9 cellular contexts compared by ENCODE assay signal in the genomic region with DNA sequence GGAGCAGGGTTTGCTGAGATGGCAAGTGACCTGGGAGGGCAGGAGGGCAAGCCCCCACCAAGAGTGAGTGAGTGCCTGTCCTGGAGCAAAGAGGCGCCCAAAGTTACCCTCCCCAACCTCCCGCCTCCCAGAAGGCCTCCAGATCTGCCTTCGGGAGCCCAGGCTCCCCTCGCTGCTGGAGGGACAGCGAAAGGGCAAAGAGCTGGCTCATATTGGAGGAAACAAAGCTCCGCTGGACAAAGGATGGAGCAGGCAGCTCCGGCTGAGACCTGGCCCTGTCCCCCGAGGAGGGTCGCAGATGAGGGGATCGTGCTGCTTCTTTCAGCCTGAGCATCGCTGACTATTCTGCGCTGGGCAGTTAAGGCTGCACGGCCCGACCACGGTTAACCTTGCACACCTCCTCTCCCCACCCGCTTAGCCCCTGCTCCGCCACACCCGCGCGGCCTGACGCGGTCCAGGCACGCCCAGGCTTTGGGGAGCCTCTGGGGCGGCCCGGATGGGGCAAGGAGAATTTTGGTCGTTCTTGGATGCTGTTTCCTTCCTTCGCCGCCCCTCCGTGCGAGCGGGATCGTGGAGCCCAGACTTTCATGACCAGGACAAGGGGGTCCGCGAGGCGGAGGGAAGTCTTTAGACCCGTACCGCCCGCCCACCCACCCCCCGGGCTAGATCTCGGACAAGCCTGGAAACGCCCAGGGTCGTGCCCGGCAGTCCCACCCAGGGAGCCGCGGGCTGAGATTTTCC. TPM values are rescaled to one million over a fixed set of nuclear protein-coding genes. Genes with fewer than 3 reads are reported as not detected.
DNase-seq lines count a peak whose midpoint lies in the region; ATAC-seq and TF ChIP-seq lines count a peak whose summit lies in the region.
"Had no signal": no experiment of that assay in that cellular context is flagged by ENCODE, and none has a peak within 500 bp of the region (broad histone marks: within the 10 kb centered on the region; RNA-seq: fewer than 3 reads in every experiment).

No MANE protein-coding gene starts in this region.

- H4K91ac ChIP-seq in trophoblast cell (ENCODE audit: low read depth, low read length) = no peak overlapping the region

- no peaks in the 10 kb centered on the region for H3K27me3 ChIP-seq in CD4-positive, CD25-positive, alpha-beta regulatory T cell (ENCODE audit: control insufficient read depth, insufficient read depth, low read length)
- H3K27me3 ChIP-seq in heart right ventricle (peaks cover 0 to 27% (median 0%) of the 10 kb centered on the region in 7 donors), trophoblast cell (ENCODE audit: insufficient read depth, low read length) (peaks cover 17% of the 10 kb centered on the region)

- peak overlapping the region; percentile 90 for H3K4me2 ChIP-seq in trophoblast cell (ENCODE audit: low read length)
- H3K4me2 ChIP-seq in OCI-LY7 (ENCODE audit: low read length) = no peak overlapping the region

- no peak overlapping the region for H2AK5ac ChIP-seq in trophoblast cell (ENCODE audit: low read length)

- H3K36me3 Mint-ChIP-seq in CD4-positive, CD25-positive, alpha-beta regulatory T cell = no peaks in the 10 kb centered on the region
- no peaks in the 10 kb centered on the region for H3K36me3 Mint-ChIP-seq in activated CD8-positive, alpha-beta T cell treated with anti-CD3 and anti-CD28 coated beads, Interleukin-2, amount 10 ng/mL, durations not matched to agents 7 days and 5 days (ENCODE audit: low read depth)

- POLR2A ChIA-PET in activated CD8-positive, alpha-beta T cell treated with anti-CD3 and anti-CD28 coated beads, Interleukin-2, amount 10 ng/mL, durations not matched to agents 7 days and 5 days (lab: Charles Lee) = interaction anchor here (0.6 to 1.2 kb wide), 2 partner anchors 10 to 110 kb away, joined by 3 to 6 read pairs; partner anchors contain the start of gene DLEC1
- POLR2A ChIA-PET in OCI-LY7 (lab: Charles Lee) = interaction anchor here (0.7 kb wide), 1 partner anchor 196 kb away, joined by 3 read pairs; no protein-coding TSS in a partner anchor

- peaks cover 8% of the 10 kb centered on the region for H3K79me1 ChIP-seq in trophoblast cell (ENCODE audit: low read length)

- TF ChIP-seq CTCF in heart right ventricle (IDR thresholded peaks at IDR 0.05) (no peak), OCI-LY7 (conservative IDR thresholded peaks at IDR 0.05; ENCODE audit: low read length) (no peak)

- no peak overlapping the region for H2BK5ac ChIP-seq in trophoblast cell (ENCODE audit: low read depth, low read length, poor library complexity)

- H3K27ac Mint-ChIP-seq in CD4-positive, CD25-positive, alpha-beta regulatory T cell = peak overlapping the region in 1 of 3 donors; percentile 76
- no peak overlapping the region for H3K27ac Mint-ChIP-seq in activated CD8-positive, alpha-beta T cell treated with anti-CD3 and anti-CD28 coated beads, Interleukin-2, amount 10 ng/mL, durations not matched to agents 7 days and 5 days

- ATAC-seq in CD4-positive, CD25-positive, alpha-beta regulatory T cell (ENCODE audit: low read depth in 2 of 2) = no peak
- ATAC-seq in activated CD8-positive, alpha-beta T cell treated with anti-CD3 and anti-CD28 coated beads, Interleukin-2, amount 10 ng/mL, durations not matched to agents 7 days and 5 days = no peak
- ATAC-seq in heart right ventricle (no peak), GM18909 (IDR thresholded peaks at IDR 0.05; ENCODE audit: poor library complexity, unreplicated experiment) (no peak)
- ATAC-seq: GM12878 had no signal

- no peak overlapping the region for H3K23ac ChIP-seq in trophoblast cell (ENCODE audit: low read length)

- H3K14ac ChIP-seq in trophoblast cell (ENCODE audit: low read length) = no peak overlapping the region

- no peak overlapping the region for H3K9ac ChIP-seq in trophoblast cell (ENCODE audit: low read length)

- H4K8ac ChIP-seq in trophoblast cell (ENCODE audit: low read depth, low read length) = no peak overlapping the region

- H3K4me1 Mint-ChIP-seq in CD4-positive, CD25-positive, alpha-beta regulatory T cell = peaks cover 0 to 57% (median 30%) of the 10 kb centered on the region in 4 donors
- peaks cover 23% of the 10 kb centered on the region for H3K4me1 Mint-ChIP-seq in activated CD8-positive, alpha-beta T cell treated with anti-CD3 and anti-CD28 coated beads, Interleukin-2, amount 10 ng/mL, durations not matched to agents 7 days and 5 days (ENCODE audit: low read depth)

- no peaks in the 10 kb centered on the region for H3K36me3 ChIP-seq in CD4-positive, CD25-positive, alpha-beta regulatory T cell (ENCODE audit: control insufficient read depth, insufficient read depth, low read length)
- H3K36me3 ChIP-seq in heart right ventricle (no peaks in the 10 kb centered on the region), trophoblast cell (ENCODE audit: control insufficient read depth in 1 of 2, insufficient read depth in 2 of 2, low read length in 2 of 2) (no peaks in the 10 kb centered on the region), OCI-LY7 (ENCODE audit: insufficient read depth, low read length) (no peaks in the 10 kb centered on the region)

- no peak overlapping the region for H3K18ac ChIP-seq in trophoblast cell (ENCODE audit: low read length)

- peak overlapping the region; percentile 73 to 86 (median 82) for H3K4me3 Mint-ChIP-seq in CD4-positive, CD25-positive, alpha-beta regulatory T cell
- H3K4me3 Mint-ChIP-seq in activated CD8-positive, alpha-beta T cell treated with anti-CD3 and anti-CD28 coated beads, Interleukin-2, amount 10 ng/mL, durations not matched to agents 7 days and 5 days = peak overlapping the region; percentile 19

- no peaks in the 10 kb centered on the region for H3K9me3 Mint-ChIP-seq in CD4-positive, CD25-positive, alpha-beta regulatory T cell
- no peaks in the 10 kb centered on the region for H3K9me3 Mint-ChIP-seq in activated CD8-positive, alpha-beta T cell treated with anti-CD3 and anti-CD28 coated beads, Interleukin-2, amount 10 ng/mL, durations not matched to agents 7 days and 5 days (ENCODE audit: insufficient read depth)

- H3K27me3 Mint-ChIP-seq in CD4-positive, CD25-positive, alpha-beta regulatory T cell = peaks cover 16% of the 10 kb centered on the region
- H3K27me3 Mint-ChIP-seq in activated CD8-positive, alpha-beta T cell treated with anti-CD3 and anti-CD28 coated beads, Interleukin-2, amount 10 ng/mL, durations not matched to agents 7 days and 5 days (ENCODE audit: low read depth) = peaks cover 37% of the 10 kb centered on the region

- H2BK12ac ChIP-seq in trophoblast cell (ENCODE audit: low read length) = no peak overlapping the region

- no peak overlapping the region for H4K12ac ChIP-seq in trophoblast cell (ENCODE audit: low read depth, low read length)

- H4K20me1 ChIP-seq in OCI-LY7 (ENCODE audit: insufficient read depth, low read length) = no peaks in the 10 kb centered on the region

- H3K9me2 ChIP-seq in OCI-LY7 (ENCODE audit: insufficient read depth, low read length) = no peaks in the 10 kb centered on the region

- intact Hi-C loops in heart right ventricle (cut with DNase I) = no loop called here
- intact Hi-C loops in OCI-LY7 (cut with micrococcal nuclease; ENCODE audit: unreplicated experiment) = no loop called here

- no peak overlapping the region for H2BK120ac ChIP-seq in trophoblast cell (ENCODE audit: insufficient read depth, low read length, poor library complexity)

- no peak overlapping the region for H2AFZ ChIP-seq in trophoblast cell (ENCODE audit: insufficient read depth, low read length, poor library complexity)
- no peak overlapping the region for H2AFZ ChIP-seq in OCI-LY7 (ENCODE audit: low read length)

- H3K4me1 ChIP-seq in CD4-positive, CD25-positive, alpha-beta regulatory T cell (ENCODE audit: control insufficient read depth, insufficient read depth, low read length, poor library complexity, severe bottlenecking) = peaks cover 46% of the 10 kb centered on the region
- H3K4me1 ChIP-seq in heart right ventricle (peaks cover 6 to 44% (median 38%) of the 10 kb centered on the region in 9 donors), trophoblast cell (ENCODE audit: control insufficient read depth in 1 of 2, insufficient read depth in 2 of 2, low read length in 2 of 2) (peaks cover 16 to 18% of the 10 kb centered on the region in 2 experiments), OCI-LY7 (ENCODE audit: insufficient read depth, low read length, poor library complexity, severe bottlenecking) (peaks cover 9% of the 10 kb centered on the region)

- H3K4ac ChIP-seq in trophoblast cell (ENCODE audit: low read depth, low read length) = no peak overlapping the region

- WGBS in heart right ventricle, 2 donors = 15 to 17% methylated on average over 44 to 45 of the region's 45 CpGs
- WGBS in trophoblast cell (ENCODE audit: extremely low coverage, insufficient coverage, insufficient read length) = no CpG with 5 or more reads among the region's 45 CpGs

- no peak for DNase-seq in CD4-positive, CD25-positive, alpha-beta regulatory T cell
- no peak for DNase-seq in activated CD8-positive, alpha-beta T cell treated with anti-CD3 and anti-CD28 coated beads, Interleukin-2, amount 10 ng/mL, durations not matched to agents 7 days and 5 days
- DNase-seq in heart right ventricle = peak in 1 of 2 donors; percentile 38
- no peak for DNase-seq in trophoblast cell
- no peak for DNase-seq in DMS153 (lab: John Stamatoyannopoulos, UW)
- DNase-seq in NCI-H2107 treated with DMSO at 0.1 percent for 48 hours (lab: John Stamatoyannopoulos, UW; ENCODE audit: unreplicated experiment) = no peak
- no peak for DNase-seq in OCI-LY7 (ENCODE audit: low spot score)

- no TSS peak for BruUV-seq in OCI-LY7 (replicated peaks; lab: Mats Ljungman, UMichigan)

- peaks cover 2% of the 10 kb centered on the region for H3K79me2 ChIP-seq in trophoblast cell (ENCODE audit: control insufficient read depth, insufficient read depth, low read length, poor library complexity)
- H3K79me2 ChIP-seq in OCI-LY7 (ENCODE audit: insufficient read depth, low read depth, low read length) = no peaks in the 10 kb centered on the region

- H3K27ac ChIP-seq in CD4-positive, CD25-positive, alpha-beta regulatory T cell (ENCODE audit: insufficient read depth, low read length, poor library complexity, severe bottlenecking) = no peak overlapping the region
- H3K27ac ChIP-seq in heart right ventricle (peak overlapping the region; percentile 48 to 88 (median 78)), trophoblast cell (ENCODE audit: low read depth, low read length) (no peak overlapping the region), OCI-LY7 (ENCODE audit: low read depth, low read length, poor library complexity, severe bottlenecking) (no peak overlapping the region)

- no peaks in the 10 kb centered on the region for H3K9me3 ChIP-seq in CD4-positive, CD25-positive, alpha-beta regulatory T cell (ENCODE audit: control insufficient read depth in 2 of 2, low read length in 2 of 2)
- no peaks in the 10 kb centered on the region for H3K9me3 ChIP-seq in heart right ventricle
- peaks cover 4% of the 10 kb centered on the region for H3K9me3 ChIP-seq in trophoblast cell (ENCODE audit: insufficient read depth, low read depth, low read length)
- H3K9me3 ChIP-seq in OCI-LY7 (ENCODE audit: low read length) = no peaks in the 10 kb centered on the region

- no peak overlapping the region for H3K4me3 ChIP-seq in CD4-positive, CD25-positive, alpha-beta regulatory T cell (ENCODE audit: low read depth, low read length)
- H3K4me3 ChIP-seq in heart right ventricle = peak overlapping the region; percentile 68 to 97 (median 81)
- H3K4me3 ChIP-seq in trophoblast cell (ENCODE audit: low read depth, low read length) = peak overlapping the region; percentile 70
- H3K4me3 ChIP-seq in OCI-LY7 (ENCODE audit: low read depth, low read length, poor library complexity, severe bottlenecking) = no peak overlapping the region
- H3K4me3 ChIP-seq: GM12878 had no signal

- CTCF ChIA-PET in activated CD8-positive, alpha-beta T cell treated with anti-CD3 and anti-CD28 coated beads, Interleukin-2, amount 10 ng/mL, durations not matched to agents 7 days and 5 days (lab: Charles Lee) = interaction anchor here (1.9 kb wide), 1 partner anchor 10 kb away, joined by 8 read pairs; the partner anchor contains the start of gene DLEC1
- CTCF ChIA-PET in OCI-LY7 (lab: Charles Lee; ENCODE audit: unreplicated experiment) = no interaction called here

RNA-seq across cellular contexts. Expression of gene PLCD1, which starts 0.7 kb away (rescaled TPM):
- 47.5 TPM for total RNA-seq in CD4-positive, CD25-positive, alpha-beta regulatory T cell
- 10 to 100 TPM; 26.2 to 32.5 (median 28.6) TPM for polyA plus RNA-seq in CD4-positive, CD25-positive, alpha-beta regulatory T cell
- total RNA-seq in activated CD8-positive, alpha-beta T cell treated with anti-CD3 and anti-CD28 coated beads, Interleukin-2, amount 10 ng/mL, durations not matched to agents 7 days and 5 days = 10 to 100 TPM in 1 of 2 experiments, 1 to 10 TPM in 1; 9.7 to 10.1 TPM
- total RNA-seq in heart right ventricle = 10 to 100 TPM in 6 of 10 donors, 1 to 10 TPM in 4; 6.3 to 17.7 (median 10.1) TPM
- 10 to 100 TPM; 13.0 to 20.0 TPM for polyA plus RNA-seq in heart right ventricle
- polyA plus RNA-seq in trophoblast cell (2013) = 14.7 and 15.7 TPM in 2 replicates
- 5.8 and 10.4 TPM in 2 replicates for total RNA-seq in OCI-LY7 (2014; rRNA removed; shearing (Covaris generic))
- 7.7 and 11.8 TPM in 2 replicates for total RNA-seq in OCI-LY7 (2022)

RNA-seq across cellular contexts. Expression of gene DLEC1, which starts 10.2 kb away (rescaled TPM):
- total RNA-seq in CD4-positive, CD25-positive, alpha-beta regulatory T cell = 4.9 TPM
- polyA plus RNA-seq in CD4-positive, CD25-positive, alpha-beta regulatory T cell = under 1 TPM; 0.09 to 0.65 (median 0.50) TPM
- under 1 TPM; 0.26 to 0.60 TPM for total RNA-seq in activated CD8-positive, alpha-beta T cell treated with anti-CD3 and anti-CD28 coated beads, Interleukin-2, amount 10 ng/mL, durations not matched to agents 7 days and 5 days
- under 1 TPM in 6 of 10 donors, not detected in 4; 0.09 to 0.42 (median 0.30) TPM for total RNA-seq in heart right ventricle
- under 1 TPM; 0.13 to 0.66 TPM for polyA plus RNA-seq in heart right ventricle
- 0.03 and 0.45 TPM in 2 replicates for polyA plus RNA-seq in trophoblast cell (2013)
- 0.13 TPM in 1 of 2 replicates, not detected in the other for total RNA-seq in OCI-LY7 (2014; rRNA removed; shearing (Covaris generic))
- 0.11 TPM in 1 of 2 replicates, not detected in the other for total RNA-seq in OCI-LY7 (2022)

RNA-seq across cellular contexts. Expression of gene VILL, which starts 38.2 kb away (rescaled TPM):
- total RNA-seq in CD4-positive, CD25-positive, alpha-beta regulatory T cell = 24.0 TPM
- 10 to 100 TPM in 3 of 4 donors, 1 to 10 TPM in 1; 9.0 to 15.5 (median 12.4) TPM for polyA plus RNA-seq in CD4-positive, CD25-positive, alpha-beta regulatory T cell
- total RNA-seq in activated CD8-positive, alpha-beta T cell treated with anti-CD3 and anti-CD28 coated beads, Interleukin-2, amount 10 ng/mL, durations not matched to agents 7 days and 5 days = 10 to 100 TPM; 14.6 to 15.1 TPM
- total RNA-seq in heart right ventricle (1 to 10 TPM; 1.2 to 3.7 (median 2.1) TPM), OCI-LY7 (2022) (13.2 and 13.5 TPM in 2 replicates)
- polyA plus RNA-seq in heart right ventricle = 1 to 10 TPM; 4.8 to 6.4 TPM
- 0.82 and 0.85 TPM in 2 replicates for polyA plus RNA-seq in trophoblast cell (2013)
- total RNA-seq in OCI-LY7 (2014; rRNA removed; shearing (Covaris generic)) = 23.5 and 24.5 TPM in 2 replicates

Comparison
In these comparisons a context has a peak if more than half of its experiments do, and no peak if none do; other contexts are left out.
1. H3K27ac ChIP-seq: peak in heart right ventricle (10 of 10); none in CD4-positive, CD25-positive, alpha-beta regulatory T cell (single experiment), trophoblast cell (single experiment) and OCI-LY7 (single experiment).
2. H3K4me3 ChIP-seq: peak in heart right ventricle (10 of 10) and trophoblast cell (single experiment); none in CD4-positive, CD25-positive, alpha-beta regulatory T cell (single experiment) and OCI-LY7 (single experiment).